8 cellular contexts compared by ENCODE assay signal in genomic region chr1:25875856-25876692, GRCh38. TPM values are rescaled to one million over a fixed set of nuclear protein-coding genes. Genes with fewer than 3 reads are reported as not detected.
DNase-seq lines count a peak whose midpoint lies in the region; ATAC-seq and TF ChIP-seq lines count a peak whose summit lies in the region.

No MANE protein-coding gene starts in this region.

- ATAC-seq in activated T-helper 17 cell treated with anti-CD3 and anti-CD28 coated beads, Interleukin-2, amount 50 U/mL, for 72 hours (replicated peaks) = peak; percentile 34
- ATAC-seq in HG03045 (IDR thresholded peaks at IDR 0.05; ENCODE audit: unreplicated experiment) = no peak

- H3K4me3 ChIP-seq in hepatocyte (peak overlapping the region; percentile 61), skeletal muscle satellite cell (ENCODE audit: low read length) (peak overlapping the region; percentile 72)

- WGBS in hepatocyte (ENCODE audit: low lambda C conversion rate, missing lambda C conversion rate) = 31% methylated on average over 17 of the region's 32 CpGs

- DNase-seq in stimulated activated CD4-positive, alpha-beta T cell treated with anti-CD3 and anti-CD28 coated beads, Interleukin-1b, Interleukin-23, amount 100 ng/mL, for 4 hours (ENCODE audit: low read depth in 2 of 2) = peak; percentile 10 to 32
- no peak for DNase-seq in stimulated activated CD4-positive, alpha-beta T cell treated with anti-CD3 and anti-CD28 coated beads, Interleukin-2, amount 100 ng/mL, for 24 hours
- DNase-seq in hepatocyte (ENCODE audit: low spot score) (peak; percentile 79), NCI-H510A treated with DMSO at 0.1 percent for 48 hours (lab: John Stamatoyannopoulos, UW) (no peak), AG08396 (ENCODE audit: low spot score) (no peak)

- H3K4me2 ChIP-seq in hepatocyte = peak overlapping the region; percentile 87
- H3K4me2 ChIP-seq in skeletal muscle satellite cell (ENCODE audit: low read length) = peak overlapping the region; percentile 88

- no peaks in the 10 kb centered on the region for H3K36me3 Mint-ChIP-seq in activated T-helper 17 cell treated with anti-CD3 and anti-CD28 coated beads, Interleukin-2, amount 50 U/mL, for 72 hours (ENCODE audit: low read depth)

- no peaks in the 10 kb centered on the region for H3K9me3 Mint-ChIP-seq in activated T-helper 17 cell treated with anti-CD3 and anti-CD28 coated beads, Interleukin-2, amount 50 U/mL, for 72 hours

- no peaks in the 10 kb centered on the region for H3K27me3 ChIP-seq in hepatocyte
- H3K27me3 ChIP-seq in skeletal muscle satellite cell (ENCODE audit: control insufficient read depth, insufficient read depth, low read length) = no peaks in the 10 kb centered on the region

- H3K36me3 ChIP-seq in hepatocyte (replicated peaks; ENCODE audit: insufficient read depth, low read depth) = no peaks in the 10 kb centered on the region
- no peaks in the 10 kb centered on the region for H3K36me3 ChIP-seq in skeletal muscle satellite cell (ENCODE audit: insufficient read depth, low read length)

- H3K27me3 Mint-ChIP-seq in activated T-helper 17 cell treated with anti-CD3 and anti-CD28 coated beads, Interleukin-2, amount 50 U/mL, for 72 hours = no peaks in the 10 kb centered on the region

- H3K9me3 ChIP-seq in hepatocyte (ENCODE audit: low read depth) (no peaks in the 10 kb centered on the region), skeletal muscle satellite cell (replicated peaks; ENCODE audit: low read length) (no peaks in the 10 kb centered on the region)

- TF ChIP-seq CTCF in hepatocyte (IDR thresholded peaks at IDR 0.05; ENCODE audit: poor library complexity) = no peak

- peaks cover 35% of the 10 kb centered on the region for H3K79me2 ChIP-seq in hepatocyte

- H3K27ac Mint-ChIP-seq in activated T-helper 17 cell treated with anti-CD3 and anti-CD28 coated beads, Interleukin-2, amount 50 U/mL, for 72 hours = peak overlapping the region; percentile 57

- peak overlapping the region; percentile 74 for H2AFZ ChIP-seq in hepatocyte

- H4K20me1 ChIP-seq in hepatocyte (ENCODE audit: insufficient read depth, poor library complexity, severe bottlenecking) = no peaks in the 10 kb centered on the region

- peak overlapping the region; percentile 90 for H3K4me3 Mint-ChIP-seq in activated T-helper 17 cell treated with anti-CD3 and anti-CD28 coated beads, Interleukin-2, amount 50 U/mL, for 72 hours

- no peaks in the 10 kb centered on the region for H3K4me1 Mint-ChIP-seq in activated T-helper 17 cell treated with anti-CD3 and anti-CD28 coated beads, Interleukin-2, amount 50 U/mL, for 72 hours

- peak overlapping the region; percentile 95 for H3K27ac ChIP-seq in hepatocyte

- H3K4me1 ChIP-seq in hepatocyte (ENCODE audit: insufficient read depth) (peaks cover 58% of the 10 kb centered on the region), skeletal muscle satellite cell (ENCODE audit: control insufficient read depth, insufficient read depth, low read length) (peaks cover 19% of the 10 kb centered on the region)

- H3K9me2 ChIP-seq in hepatocyte (replicated peaks; ENCODE audit: insufficient read depth) = no peaks in the 10 kb centered on the region

- H3K9ac ChIP-seq in skeletal muscle satellite cell (ENCODE audit: low read depth, low read length) = peak overlapping the region; percentile 75

RNA-seq across cellular contexts. Expression of gene PAQR7, which starts 0.6 kb away (rescaled TPM):
- total RNA-seq in activated T-helper 17 cell treated with anti-CD3 and anti-CD28 coated beads, Interleukin-2, amount 50 U/mL, for 72 hours = 1 to 10 TPM; 5.7 to 7.2 TPM
- 21.5 and 27.0 TPM in 2 replicates for total RNA-seq in hepatocyte
- 3.3 and 4.8 TPM in 2 replicates for polyA plus RNA-seq in hepatocyte
- total RNA-seq in skeletal muscle satellite cell (2012; rRNA removed) = 5.1 and 5.9 TPM in 2 replicates

RNA-seq across cellular contexts. Expression of gene AUNIP, which starts 16.8 kb away (rescaled TPM):
- total RNA-seq in activated T-helper 17 cell treated with anti-CD3 and anti-CD28 coated beads, Interleukin-2, amount 50 U/mL, for 72 hours = 1 to 10 TPM; 3.7 to 7.2 TPM
- 1.3 and 2.4 TPM in 2 replicates for total RNA-seq in hepatocyte
- 0.41 and 2.4 TPM in 2 replicates for polyA plus RNA-seq in hepatocyte
- 2.3 and 4.6 TPM in 2 replicates for total RNA-seq in skeletal muscle satellite cell (2012; rRNA removed)

RNA-seq across cellular contexts. Expression of gene STMN1, which starts 30.1 kb away (rescaled TPM):
- total RNA-seq in activated T-helper 17 cell treated with anti-CD3 and anti-CD28 coated beads, Interleukin-2, amount 50 U/mL, for 72 hours = 100 to 1,000 TPM; 376 to 423 TPM
- 91.6 and 104 TPM in 2 replicates for total RNA-seq in hepatocyte
- polyA plus RNA-seq in hepatocyte = 338 and 395 TPM in 2 replicates
- 38.0 and 51.1 TPM in 2 replicates for total RNA-seq in skeletal muscle satellite cell (2012; rRNA removed)

RNA-seq across cellular contexts. Expression of gene MTFR1L, which starts 56.3 kb away (rescaled TPM):
- 10 to 100 TPM; 39.6 to 58.8 TPM for total RNA-seq in activated T-helper 17 cell treated with anti-CD3 and anti-CD28 coated beads, Interleukin-2, amount 50 U/mL, for 72 hours
- total RNA-seq in hepatocyte = 59.5 and 62.6 TPM in 2 replicates
- polyA plus RNA-seq in hepatocyte = 90.7 and 103 TPM in 2 replicates
- 32.2 and 33.2 TPM in 2 replicates for total RNA-seq in skeletal muscle satellite cell (2012; rRNA removed)

Comparison
In these comparisons a context has a peak if more than half of its experiments do, and no peak if none do; other contexts are left out.
1. DNase-seq: peak in stimulated activated CD4-positive, alpha-beta T cell treated with anti-CD3 and anti-CD28 coated beads, Interleukin-1b, Interleukin-23, amount 100 ng/mL, for 4 hours (2 of 2) and hepatocyte (single experiment); none in stimulated activated CD4-positive, alpha-beta T cell treated with anti-CD3 and anti-CD28 coated beads, Interleukin-2, amount 100 ng/mL, for 24 hours (0 of 2), NCI-H510A treated with DMSO at 0.1 percent for 48 hours (single experiment) and AG08396 (single experiment).